In the genomic region with DNA sequence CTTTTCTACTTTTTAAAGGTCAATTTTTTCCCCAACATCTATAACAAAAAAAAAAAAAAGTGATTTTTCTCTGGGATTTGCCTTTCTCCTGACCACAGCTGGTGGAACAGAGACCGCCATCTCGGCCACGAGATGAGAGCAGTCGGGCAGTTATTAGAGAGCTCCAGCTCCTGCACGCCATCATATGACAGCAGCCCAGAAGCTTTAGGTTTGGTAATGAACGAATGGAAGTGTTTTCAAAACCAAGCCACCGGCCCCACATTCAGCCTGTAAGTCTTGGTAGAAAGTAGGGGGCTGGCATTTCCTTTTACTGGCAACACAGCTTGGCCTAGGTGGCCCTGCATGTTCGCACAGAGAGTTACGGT, we compare ENCODE assay signal across 19 cellular contexts.
DNase-seq lines count a peak whose midpoint lies in the region; FAIRE-seq and TF ChIP-seq lines count a peak whose summit lies in the region.
"Had no signal": no experiment of that assay in that cellular context is flagged by ENCODE, and none has a peak within 500 bp of the region (broad histone marks: within the 10 kb centered on the region; RNA-seq: fewer than 3 reads in every experiment).

No MANE protein-coding gene starts in this region.

- H3K4me3 ChIP-seq in mammary epithelial cell (replicated peaks in 1 of 3; ENCODE audit: insufficient read depth in 1 of 3, low read depth in 2 of 3, low read length in 3 of 3), result no peak overlapping the region
- no peak overlapping the region for H3K4me3 ChIP-seq in hepatocyte
- no peak overlapping the region for H3K4me3 ChIP-seq in neural progenitor cell
- H3K4me3 ChIP-seq: HAP-1, K562, Peyer's patch, SK-N-MC had no signal

- H3K79me2 ChIP-seq in mammary epithelial cell (ENCODE audit: insufficient read depth, low read length), result no peaks in the 10 kb centered on the region
- H3K79me2 ChIP-seq in hepatocyte, result no peaks in the 10 kb centered on the region
- H3K79me2 ChIP-seq in neural progenitor cell (ENCODE audit: low read depth), result no peaks in the 10 kb centered on the region

- H3K9me3 ChIP-seq in mammary epithelial cell (replicated peaks; ENCODE audit: insufficient read depth, low read length) (no peaks in the 10 kb centered on the region), hepatocyte (ENCODE audit: low read depth) (no peaks in the 10 kb centered on the region), neural progenitor cell (ENCODE audit: low read depth) (no peaks in the 10 kb centered on the region)
- H3K9me3 ChIP-seq: HAP-1, Peyer's patch had no signal

- no peak for FAIRE-seq in frontal cortex (lab: Jason Lieb, UNC)
- FAIRE-seq: G401.6, K562 had no signal

- no peaks in the 10 kb centered on the region for H3K27me3 ChIP-seq in mammary epithelial cell (ENCODE audit: insufficient read depth, low read length)
- H3K27me3 ChIP-seq in hepatocyte, result no peaks in the 10 kb centered on the region
- H3K27me3 ChIP-seq in neural progenitor cell, result no peaks in the 10 kb centered on the region
- H3K27me3 ChIP-seq: Peyer's patch had no signal

- H4K20me1 ChIP-seq in mammary epithelial cell (ENCODE audit: insufficient read depth, low read length), result no peaks in the 10 kb centered on the region
- no peaks in the 10 kb centered on the region for H4K20me1 ChIP-seq in hepatocyte (ENCODE audit: insufficient read depth, poor library complexity, severe bottlenecking)
- peaks cover 3% of the 10 kb centered on the region for H4K20me1 ChIP-seq in neural progenitor cell (ENCODE audit: low read depth)

- no peaks in the 10 kb centered on the region for H3K9me3 Mint-ChIP-seq in MCF 10A (ENCODE audit: unreplicated experiment)
- peaks cover 17% of the 10 kb centered on the region for H3K9me3 Mint-ChIP-seq in neural progenitor cell

- H3K27ac Mint-ChIP-seq in MCF 10A (ENCODE audit: low read depth, unreplicated experiment) (no peak overlapping the region), neural progenitor cell (no peak overlapping the region)
- H3K27ac Mint-ChIP-seq: B cell had no signal

- H3K27ac ChIP-seq in mammary epithelial cell (ENCODE audit: insufficient read depth, low read depth, low read length) (no peak overlapping the region), hepatocyte (peak overlapping the region; percentile 95), neural progenitor cell (no peak overlapping the region)
- H3K27ac ChIP-seq: Peyer's patch, SK-N-MC had no signal

- H2AFZ ChIP-seq in mammary epithelial cell (ENCODE audit: low read depth, low read length), result no peak overlapping the region
- no peak overlapping the region for H2AFZ ChIP-seq in hepatocyte
- H2AFZ ChIP-seq in neural progenitor cell (replicated peaks), result no peak overlapping the region

- POLR2A ChIA-PET in MCF 10A (lab: Yijun Ruan, JAX), result no interaction called here

- in situ Hi-C loops in mammary epithelial cell (cut with MboI; ENCODE audit: low sequenced_read_pairs in 2 of 2), result no loop called here

- peaks cover 6% of the 10 kb centered on the region for H3K4me1 ChIP-seq in mammary epithelial cell (ENCODE audit: insufficient read depth, low read length)
- peaks cover 25% of the 10 kb centered on the region for H3K4me1 ChIP-seq in hepatocyte (ENCODE audit: insufficient read depth)
- H3K4me1 ChIP-seq in neural progenitor cell, result peaks cover 42% of the 10 kb centered on the region
- H3K4me1 ChIP-seq: HAP-1 had no signal

- H3K36me3 ChIP-seq in mammary epithelial cell (ENCODE audit: insufficient read depth, low read length) (no peaks in the 10 kb centered on the region), hepatocyte (replicated peaks; ENCODE audit: insufficient read depth, low read depth) (no peaks in the 10 kb centered on the region), neural progenitor cell (no peaks in the 10 kb centered on the region)
- H3K36me3 ChIP-seq: HAP-1, Peyer's patch had no signal

- H3K9ac ChIP-seq in mammary epithelial cell (ENCODE audit: insufficient read depth, low read length), result no peak overlapping the region
- no peak overlapping the region for H3K9ac ChIP-seq in neural progenitor cell

- dilution Hi-C loops in mammary epithelial cell (cut with HindIII; ENCODE audit: low sequenced_read_pairs), result no loop called here

- BruUV-seq in mammary epithelial cell (replicated peaks; lab: Mats Ljungman, UMichigan) (no TSS peak), MCF 10A (replicated peaks; lab: Mats Ljungman, UMichigan) (no TSS peak)

- DNase-seq in mammary epithelial cell, result no peak
- DNase-seq in MCF 10A (ENCODE audit: unreplicated experiment), result no peak
- no peak for DNase-seq in hepatocyte (ENCODE audit: low spot score)
- DNase-seq in neural progenitor cell (ENCODE audit: low spot score), result no peak
- DNase-seq in SW 1271 (lab: John Stamatoyannopoulos, UW), result no peak
- no peak for DNase-seq in frontal cortex (ENCODE audit: low spot score in 2 of 2)
- no peak for DNase-seq in NCI-H1436 treated with DMSO at 0.1 percent for 48 hours (lab: John Stamatoyannopoulos, UW)
- DNase-seq in Ammon's horn (ENCODE audit: low spot score), result no peak
- DNase-seq: 8988T, DMS 273 treated with DMSO at 0.1 percent for 48 hours, NCI-H1417, NCI-H1930, Peyer's patch, Right ventricle myocardium superior had no signal

- intact Hi-C loops in mammary epithelial cell (cut with micrococcal nuclease), result no loop called here
- intact Hi-C loops in MCF 10A (cut with micrococcal nuclease), result no loop called here

- H3K9me2 ChIP-seq in hepatocyte (replicated peaks; ENCODE audit: insufficient read depth), result no peaks in the 10 kb centered on the region

- H3K4me1 Mint-ChIP-seq in MCF 10A (ENCODE audit: insufficient read depth, unreplicated experiment), result peaks cover under 1% of the 10 kb centered on the region
- peaks cover 20% of the 10 kb centered on the region for H3K4me1 Mint-ChIP-seq in neural progenitor cell
- H3K4me1 Mint-ChIP-seq: B cell had no signal

- H3K4me3 Mint-ChIP-seq in MCF 10A (ENCODE audit: unreplicated experiment), result no peak overlapping the region
- H3K4me3 Mint-ChIP-seq in neural progenitor cell, result no peak overlapping the region
- H3K4me3 Mint-ChIP-seq: B cell had no signal

- H3K36me3 Mint-ChIP-seq in MCF 10A (ENCODE audit: insufficient read depth, unreplicated experiment) (no peaks in the 10 kb centered on the region), neural progenitor cell (no peaks in the 10 kb centered on the region)

- TF ChIP-seq CTCF in mammary epithelial cell (conservative IDR thresholded peaks at IDR 0.05 in 1 of 2, IDR thresholded peaks at IDR 0.05 in 1 of 2; ENCODE audit: extremely low read depth in 1 of 2, insufficient read depth in 1 of 2, low read depth in 1 of 2, low read length in 2 of 2) (no peak), MCF 10A (IDR thresholded peaks at IDR 0.05; ENCODE audit: unreplicated experiment) (no peak), hepatocyte (IDR thresholded peaks at IDR 0.05; ENCODE audit: poor library complexity) (no peak), neural progenitor cell (IDR thresholded peaks at IDR 0.05) (no peak)

- H3F3A ChIP-seq in neural progenitor cell (ENCODE audit: low read depth), result peaks cover 43% of the 10 kb centered on the region

- 98% methylated on average over 9 of the region's 9 CpGs for WGBS in mammary epithelial cell (ENCODE audit: low coverage, missing lambda C conversion rate)
- 90% methylated on average over 9 of the region's 9 CpGs for WGBS in hepatocyte (ENCODE audit: low lambda C conversion rate, missing lambda C conversion rate)

- H3K4me2 ChIP-seq in mammary epithelial cell (ENCODE audit: insufficient read depth, low read depth, low read length) (peak overlapping the region; percentile 24), hepatocyte (peak overlapping the region; percentile 1), neural progenitor cell (peak overlapping the region; percentile 5)

- H3K27me3 Mint-ChIP-seq in MCF 10A (ENCODE audit: insufficient read depth, unreplicated experiment), result peaks cover 11% of the 10 kb centered on the region
- H3K27me3 Mint-ChIP-seq in neural progenitor cell (ENCODE audit: insufficient read depth, low read depth), result no peaks in the 10 kb centered on the region

- CTCF ChIA-PET in mammary epithelial cell (lab: Charles Lee; ENCODE audit: low non-redundant PET) (no interaction called here), MCF 10A (lab: Yijun Ruan, JAX) (interaction anchor here (0.7 kb wide), 1 partner anchor 26 kb away, joined by 3 read pairs; no protein-coding TSS in a partner anchor)
